In the genomic region with DNA sequence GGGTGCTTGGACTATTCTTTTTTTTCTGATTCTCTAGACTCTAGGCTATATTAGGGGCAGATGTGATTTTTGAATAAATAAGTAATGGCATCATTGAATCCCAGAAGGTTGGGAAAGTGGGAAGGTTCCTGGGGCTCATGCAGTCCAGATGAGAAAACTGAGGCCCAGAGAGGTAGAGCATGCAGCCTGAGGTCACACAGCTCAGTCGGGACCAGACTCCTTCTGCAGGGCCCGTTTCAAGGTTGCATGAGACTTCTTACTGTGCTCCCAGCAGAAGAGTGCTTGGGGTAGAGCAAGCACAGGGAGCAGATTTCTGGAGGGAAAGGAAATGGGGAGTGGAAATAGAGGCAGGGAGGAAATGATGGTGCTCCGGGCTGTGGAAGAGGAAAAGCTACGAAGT, we compare ENCODE assay signal across 2 cellular contexts.
TF ChIP-seq lines count a peak whose summit lies in the region.

No MANE protein-coding gene starts in this region.

TF ChIP-seq in HepG2, 621 proteins besides CTCF, POLR2A, EP300 and RAD21:
- no peak for TF ChIP-seq ZFP41 (CRISPR knock-in tag; IDR thresholded peaks at IDR 0.05; ENCODE audit: borderline replicate concordance)
- no peak for TF ChIP-seq TMF1 (CRISPR knock-in tag; IDR thresholded peaks at IDR 0.05; ENCODE audit: low read depth)
- peak; percentile 91 for TF ChIP-seq ZNF768 (CRISPR knock-in tag; IDR thresholded peaks at IDR 0.05)
- no peak for TF ChIP-seq ZNF737 (CRISPR knock-in tag; IDR thresholded peaks at IDR 0.05; ENCODE audit: borderline replicate concordance)
- TF ChIP-seq, protein P1, sequence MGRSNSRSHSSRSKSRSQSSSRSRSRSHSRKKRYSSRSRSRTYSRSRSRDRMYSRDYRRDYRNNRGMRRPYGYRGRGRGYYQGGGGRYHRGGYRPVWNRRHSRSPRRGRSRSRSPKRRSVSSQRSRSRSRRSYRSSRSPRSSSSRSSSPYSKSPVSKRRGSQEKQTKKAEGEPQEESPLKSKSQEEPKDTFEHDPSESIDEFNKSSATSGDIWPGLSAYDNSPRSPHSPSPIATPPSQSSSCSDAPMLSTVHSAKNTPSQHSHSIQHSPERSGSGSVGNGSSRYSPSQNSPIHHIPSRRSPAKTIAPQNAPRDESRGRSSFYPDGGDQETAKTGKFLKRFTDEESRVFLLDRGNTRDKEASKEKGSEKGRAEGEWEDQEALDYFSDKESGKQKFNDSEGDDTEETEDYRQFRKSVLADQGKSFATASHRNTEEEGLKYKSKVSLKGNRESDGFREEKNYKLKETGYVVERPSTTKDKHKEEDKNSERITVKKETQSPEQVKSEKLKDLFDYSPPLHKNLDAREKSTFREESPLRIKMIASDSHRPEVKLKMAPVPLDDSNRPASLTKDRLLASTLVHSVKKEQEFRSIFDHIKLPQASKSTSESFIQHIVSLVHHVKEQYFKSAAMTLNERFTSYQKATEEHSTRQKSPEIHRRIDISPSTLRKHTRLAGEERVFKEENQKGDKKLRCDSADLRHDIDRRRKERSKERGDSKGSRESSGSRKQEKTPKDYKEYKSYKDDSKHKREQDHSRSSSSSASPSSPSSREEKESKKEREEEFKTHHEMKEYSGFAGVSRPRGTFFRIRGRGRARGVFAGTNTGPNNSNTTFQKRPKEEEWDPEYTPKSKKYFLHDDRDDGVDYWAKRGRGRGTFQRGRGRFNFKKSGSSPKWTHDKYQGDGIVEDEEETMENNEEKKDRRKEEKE (IDR thresholded peaks at IDR 0.05) = no peak

TF ChIP-seq in K562, 482 proteins besides CTCF, POLR2A, EP300 and RAD21:
- TF ChIP-seq, protein P2, sequence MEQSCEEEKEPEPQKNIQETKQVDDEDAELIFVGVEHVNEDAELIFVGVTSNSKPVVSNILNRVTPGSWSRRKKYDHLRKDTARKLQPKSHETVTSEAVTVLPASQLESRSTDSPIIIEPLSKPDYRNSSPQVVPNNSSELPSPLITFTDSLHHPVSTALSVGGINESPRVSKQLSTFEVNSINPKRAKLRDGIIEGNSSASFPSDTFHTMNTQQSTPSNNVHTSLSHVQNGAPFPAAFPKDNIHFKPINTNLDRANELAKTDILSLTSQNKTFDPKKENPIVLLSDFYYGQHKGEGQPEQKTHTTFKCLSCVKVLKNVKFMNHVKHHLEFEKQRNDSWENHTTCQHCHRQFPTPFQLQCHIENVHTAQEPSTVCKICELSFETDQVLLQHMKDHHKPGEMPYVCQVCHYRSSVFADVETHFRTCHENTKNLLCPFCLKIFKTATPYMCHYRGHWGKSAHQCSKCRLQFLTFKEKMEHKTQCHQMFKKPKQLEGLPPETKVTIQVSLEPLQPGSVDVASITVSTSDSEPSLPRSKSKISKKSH (CRISPR knock-in tag; IDR thresholded peaks at IDR 0.05) = no peak
- TF ChIP-seq CHD1 (IDR thresholded peaks at IDR 0.05; ENCODE audit: low read length) = no peak
- no peak for TF ChIP-seq CHCHD3 (CRISPR knock-in tag; IDR thresholded peaks at IDR 0.05)
- TF ChIP-seq YY1 (IDR thresholded peaks at IDR 0.05; ENCODE audit: borderline replicate concordance in 1 of 3, control insufficient read depth in 1 of 3, extremely low read depth in 1 of 3, insufficient read depth in 3 of 3, insufficient read length in 1 of 3, insufficient replicate concordance in 2 of 3, low read depth in 1 of 3, low read length in 2 of 3) = no peak
- no peak for TF ChIP-seq CBX2 (IDR thresholded peaks at IDR 0.05; ENCODE audit: insufficient read depth, low read length, poor library complexity, severe bottlenecking)
- no peak for TF ChIP-seq GATA2 (CRISPR knock-in tag; IDR thresholded peaks at IDR 0.05)
- TF ChIP-seq SP2 (IDR thresholded peaks at IDR 0.05; ENCODE audit: extremely low read depth, low read depth, low read length, poor library complexity, severe bottlenecking) = no peak
- peak; percentile 64 for TF ChIP-seq RBM25 (IDR thresholded peaks at IDR 0.05; ENCODE audit: low read depth, low read length, severe bottlenecking)
- peak; percentile 63 for TF ChIP-seq ZFP36 (IDR thresholded peaks at IDR 0.05; ENCODE audit: low read depth, low read length, partially characterized antibody)
- no peak for TF ChIP-seq CREB1 (IDR thresholded peaks at IDR 0.05)
- no peak for TF ChIP-seq CREB1 (CRISPR knock-in tag; IDR thresholded peaks at IDR 0.05)
- TF ChIP-seq NFIC (IDR thresholded peaks at IDR 0.05) = no peak
- no peak for TF ChIP-seq KLF16 (IDR thresholded peaks at IDR 0.05)
- no peak for TF ChIP-seq TGIF2 (CRISPR knock-in tag; IDR thresholded peaks at IDR 0.05)
